ENCODE assay signal across 16 cellular contexts in the genomic region with DNA sequence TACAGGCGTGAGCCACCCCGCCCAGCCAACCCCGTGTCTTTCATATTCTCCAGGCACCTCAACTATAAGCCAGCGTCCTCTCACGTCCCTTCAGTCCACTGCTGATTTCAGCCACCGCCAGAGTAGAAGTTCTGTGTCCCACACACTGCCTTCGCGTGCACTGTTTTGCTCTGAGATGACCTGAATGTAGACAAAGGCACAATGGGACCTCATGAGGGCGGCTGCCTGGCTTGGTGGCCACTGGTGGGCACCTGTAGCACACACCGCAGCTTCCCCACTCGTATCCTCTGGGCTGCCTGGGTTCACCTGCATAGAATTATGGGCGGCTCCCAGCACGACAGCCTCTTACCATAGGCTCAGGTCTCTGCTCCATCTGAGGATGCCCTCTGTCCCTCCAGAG. TPM values are rescaled to one million over a fixed set of nuclear protein-coding genes. Genes with fewer than 3 reads are reported as not detected.
DNase-seq lines count a peak whose midpoint lies in the region; ATAC-seq lines count a peak whose summit lies in the region.
"Had no signal": no experiment of that assay in that cellular context is flagged by ENCODE, and none has a peak within 500 bp of the region (broad histone marks: within the 10 kb centered on the region; RNA-seq: fewer than 3 reads in every experiment).

No MANE protein-coding gene starts in this region.

- ATAC-seq in activated naive CD4-positive, alpha-beta T cell treated with anti-CD3 and anti-CD28 coated beads, Interleukin-2, amount 50 U/mL, for 72 hours = no peak
- no peak for ATAC-seq in stimulated activated effector memory CD8-positive, alpha-beta T cell treated with anti-CD3 and anti-CD28 coated beads, Interleukin-12 subunit alpha, Interleukin-12 subunit beta, amount 100 ng/mL, for 72 hours
- ATAC-seq: CD8-positive, alpha-beta T cell; HCT116 had no signal

- peaks cover 60% of the 10 kb centered on the region for H3K36me3 Mint-ChIP-seq in activated CD4-positive, alpha-beta T cell treated with anti-CD3 and anti-CD28 coated beads, Interleukin-2, amount 10 ng/mL, durations not matched to agents 24 days and 14 days (ENCODE audit: low read depth)
- peaks cover 23% of the 10 kb centered on the region for H3K36me3 Mint-ChIP-seq in activated naive CD4-positive, alpha-beta T cell treated with anti-CD3 and anti-CD28 coated beads, Interleukin-2, amount 50 U/mL, for 24 hours
- peaks cover 16 to 42% of the 10 kb centered on the region in 2 donors for H3K36me3 Mint-ChIP-seq in activated naive CD4-positive, alpha-beta T cell treated with anti-CD3 and anti-CD28 coated beads, Interleukin-2, amount 50 U/mL, for 72 hours
- H3K36me3 Mint-ChIP-seq in stimulated activated effector memory CD8-positive, alpha-beta T cell treated with anti-CD3 and anti-CD28 coated beads, Interleukin-12 subunit alpha, Interleukin-12 subunit beta, amount 100 ng/mL, for 72 hours = peaks cover 93% of the 10 kb centered on the region

- peak overlapping the region; percentile 51 for H3K27ac Mint-ChIP-seq in activated CD4-positive, alpha-beta T cell treated with anti-CD3 and anti-CD28 coated beads, Interleukin-2, amount 10 ng/mL, durations not matched to agents 24 days and 14 days
- peak overlapping the region; percentile 4 for H3K27ac Mint-ChIP-seq in activated naive CD4-positive, alpha-beta T cell treated with anti-CD3 and anti-CD28 coated beads, Interleukin-2, amount 50 U/mL, for 24 hours
- H3K27ac Mint-ChIP-seq in activated naive CD4-positive, alpha-beta T cell treated with anti-CD3 and anti-CD28 coated beads, Interleukin-2, amount 50 U/mL, for 72 hours = no peak overlapping the region
- peak overlapping the region; percentile 86 for H3K27ac Mint-ChIP-seq in stimulated activated effector memory CD8-positive, alpha-beta T cell treated with anti-CD3 and anti-CD28 coated beads, Interleukin-12 subunit alpha, Interleukin-12 subunit beta, amount 100 ng/mL, for 72 hours
- H3K27ac Mint-ChIP-seq: B cell; CD8-positive, alpha-beta T cell had no signal

- DNase-seq in activated CD4-positive, alpha-beta T cell treated with anti-CD3 and anti-CD28 coated beads, Interleukin-2, amount 10 ng/mL, durations not matched to agents 24 days and 14 days = no peak
- DNase-seq in activated CD4-positive, alpha-beta T cell treated with anti-CD3 and anti-CD28 coated beads, Interleukin-2, amount 50 U/mL, for 1 hour = no peak
- DNase-seq in activated naive CD4-positive, alpha-beta T cell treated with anti-CD3 and anti-CD28 coated beads, Interleukin-2, amount 50 U/mL, for 72 hours (ENCODE audit: low spot score in 2 of 2) = no peak
- no peak for DNase-seq in stimulated activated effector memory CD8-positive, alpha-beta T cell treated with anti-CD3 and anti-CD28 coated beads, Interleukin-12 subunit alpha, Interleukin-12 subunit beta, amount 100 ng/mL, for 72 hours (ENCODE audit: low spot score in 2 of 2)
- DNase-seq in hypothalamus (lab: John Stamatoyannopoulos, UW) = no peak
- no peak for DNase-seq in NCI-H2081 (lab: John Stamatoyannopoulos, UW)
- no peak for DNase-seq in KG1 (lab: John Stamatoyannopoulos, UW)
- DNase-seq: Caco-2; CD4-positive, CD25-positive, alpha-beta regulatory T cell; CD8-positive, alpha-beta T cell; DMS153; DND-41; H9 had no signal

- intact Hi-C loops in activated CD4-positive, alpha-beta T cell treated with anti-CD3 and anti-CD28 coated beads, Interleukin-2, amount 10 ng/mL, durations not matched to agents 24 days and 14 days (cut with micrococcal nuclease) = no loop called here

- H3K9me3 Mint-ChIP-seq in activated CD4-positive, alpha-beta T cell treated with anti-CD3 and anti-CD28 coated beads, Interleukin-2, amount 10 ng/mL, durations not matched to agents 24 days and 14 days = no peaks in the 10 kb centered on the region
- no peaks in the 10 kb centered on the region for H3K9me3 Mint-ChIP-seq in activated naive CD4-positive, alpha-beta T cell treated with anti-CD3 and anti-CD28 coated beads, Interleukin-2, amount 50 U/mL, for 24 hours
- no peaks in the 10 kb centered on the region for H3K9me3 Mint-ChIP-seq in activated naive CD4-positive, alpha-beta T cell treated with anti-CD3 and anti-CD28 coated beads, Interleukin-2, amount 50 U/mL, for 72 hours
- no peaks in the 10 kb centered on the region for H3K9me3 Mint-ChIP-seq in stimulated activated effector memory CD8-positive, alpha-beta T cell treated with anti-CD3 and anti-CD28 coated beads, Interleukin-12 subunit alpha, Interleukin-12 subunit beta, amount 100 ng/mL, for 72 hours
- H3K9me3 Mint-ChIP-seq: CD8-positive, alpha-beta T cell; H9 had no signal

- H3K4me3 Mint-ChIP-seq in activated CD4-positive, alpha-beta T cell treated with anti-CD3 and anti-CD28 coated beads, Interleukin-2, amount 10 ng/mL, durations not matched to agents 24 days and 14 days = no peak overlapping the region
- H3K4me3 Mint-ChIP-seq in activated naive CD4-positive, alpha-beta T cell treated with anti-CD3 and anti-CD28 coated beads, Interleukin-2, amount 50 U/mL, for 24 hours = no peak overlapping the region
- no peak overlapping the region for H3K4me3 Mint-ChIP-seq in stimulated activated effector memory CD8-positive, alpha-beta T cell treated with anti-CD3 and anti-CD28 coated beads, Interleukin-12 subunit alpha, Interleukin-12 subunit beta, amount 100 ng/mL, for 72 hours
- H3K4me3 Mint-ChIP-seq: B cell; CD4-positive, CD25-positive, alpha-beta regulatory T cell; CD8-positive, alpha-beta T cell; H9 had no signal

- no peaks in the 10 kb centered on the region for H3K27me3 Mint-ChIP-seq in activated CD4-positive, alpha-beta T cell treated with anti-CD3 and anti-CD28 coated beads, Interleukin-2, amount 10 ng/mL, durations not matched to agents 24 days and 14 days
- no peaks in the 10 kb centered on the region for H3K27me3 Mint-ChIP-seq in activated naive CD4-positive, alpha-beta T cell treated with anti-CD3 and anti-CD28 coated beads, Interleukin-2, amount 50 U/mL, for 24 hours
- H3K27me3 Mint-ChIP-seq: B cell; CD4-positive, CD25-positive, alpha-beta regulatory T cell had no signal

- peaks cover 6% of the 10 kb centered on the region for H3K4me1 Mint-ChIP-seq in activated CD4-positive, alpha-beta T cell treated with anti-CD3 and anti-CD28 coated beads, Interleukin-2, amount 10 ng/mL, durations not matched to agents 24 days and 14 days
- H3K4me1 Mint-ChIP-seq in activated naive CD4-positive, alpha-beta T cell treated with anti-CD3 and anti-CD28 coated beads, Interleukin-2, amount 50 U/mL, for 24 hours = no peaks in the 10 kb centered on the region
- H3K4me1 Mint-ChIP-seq in stimulated activated effector memory CD8-positive, alpha-beta T cell treated with anti-CD3 and anti-CD28 coated beads, Interleukin-12 subunit alpha, Interleukin-12 subunit beta, amount 100 ng/mL, for 72 hours = peaks cover 11% of the 10 kb centered on the region
- H3K4me1 Mint-ChIP-seq: B cell, H9 had no signal

RNA-seq across cellular contexts. Expression of a gene that starts 57.2 kb away (rescaled TPM):
- total RNA-seq in activated CD4-positive, alpha-beta T cell treated with anti-CD3 and anti-CD28 coated beads, Interleukin-2, amount 10 ng/mL, durations not matched to agents 24 days and 14 days = 4.6 and 4.9 TPM in 2 replicates
- total RNA-seq in activated naive CD4-positive, alpha-beta T cell treated with anti-CD3 and anti-CD28 coated beads, Interleukin-2, amount 50 U/mL, for 72 hours = 10 to 100 TPM in 1 of 2 donors, 1 to 10 TPM in 1; 4.6 to 12.7 TPM

Comparison
In these comparisons a context has a peak if more than half of its experiments do, and no peak if none do; other contexts are left out.
1. H3K27ac Mint-ChIP-seq: peak in activated CD4-positive, alpha-beta T cell treated with anti-CD3 and anti-CD28 coated beads, Interleukin-2, amount 10 ng/mL, durations not matched to agents 24 days and 14 days (single experiment), activated naive CD4-positive, alpha-beta T cell treated with anti-CD3 and anti-CD28 coated beads, Interleukin-2, amount 50 U/mL, for 24 hours (single experiment) and stimulated activated effector memory CD8-positive, alpha-beta T cell treated with anti-CD3 and anti-CD28 coated beads, Interleukin-12 subunit alpha, Interleukin-12 subunit beta, amount 100 ng/mL, for 72 hours (single experiment); none in activated naive CD4-positive, alpha-beta T cell treated with anti-CD3 and anti-CD28 coated beads, Interleukin-2, amount 50 U/mL, for 72 hours (0 of 2).